In the genomic region with DNA sequence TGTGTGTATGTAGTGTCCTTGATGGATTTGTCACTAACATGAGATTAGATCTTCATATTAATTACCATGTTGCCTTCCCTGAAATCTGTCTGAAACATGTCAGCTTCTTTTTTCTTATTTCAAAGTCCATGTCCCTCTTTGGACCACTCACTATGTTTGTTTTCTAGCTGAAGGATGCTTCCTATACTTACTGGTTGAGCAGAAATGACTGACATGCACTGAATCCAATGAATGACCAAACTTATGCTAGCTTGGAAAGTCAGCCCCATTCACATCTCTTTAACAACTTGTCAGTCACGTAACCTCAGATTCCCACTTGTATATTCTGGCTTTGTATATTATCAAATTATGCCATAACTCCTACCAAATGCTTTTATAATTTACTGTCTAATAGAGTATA, we compare ENCODE assay signal across 11 cellular contexts.
"Had no signal": no experiment of that assay in that cellular context is flagged by ENCODE, and none has a peak within 500 bp of the region (broad histone marks: within the 10 kb centered on the region; RNA-seq: fewer than 3 reads in every experiment).

No MANE protein-coding gene starts in this region.

- H3K4me2 ChIP-seq: GM23338 had no signal

- H2AFZ ChIP-seq: GM23248, GM23338 had no signal

- H3K9me3 ChIP-seq: HAP-1 had no signal

- DNase-seq: GM23248, GOT3, H7, H9, HCEC 1CT, HFFc6 had no signal

- H3K27ac Mint-ChIP-seq: GM23338, H9, HFFc6 had no signal

- H3K27ac ChIP-seq: GM23248 had no signal

- FAIRE-seq: H1, H54 had no signal

- ATAC-seq: GM23338, HCT116 had no signal

- H3K36me3 ChIP-seq: HAP-1 had no signal

- H3K9me3 Mint-ChIP-seq: GM23338, HFFc6 had no signal

- H3K4me3 Mint-ChIP-seq: GM23338, H9, HFFc6 had no signal

- H3K4me3 ChIP-seq: GM23248, GM23338, HAP-1 had no signal

- H3K9ac ChIP-seq: GM23248 had no signal

- H3K4me1 ChIP-seq: HAP-1 had no signal
